Comparison of ENCODE assay signal across 21 cellular contexts in genomic region chr12:113727651-113728061, GRCh38.
A peak's percentile ranks its signal among the peaks of the same experiment; 100 is the strongest.
DNase-seq lines count a peak whose midpoint lies in the region; ATAC-seq and TF ChIP-seq lines count a peak whose summit lies in the region.
"Had no signal": no experiment of that assay in that cellular context is flagged by ENCODE, and none has a peak within 500 bp of the region (broad histone marks: within the 10 kb centered on the region; RNA-seq: fewer than 3 reads in every experiment).

No MANE protein-coding gene starts in this region.

- ATAC-seq in HG02938 (IDR thresholded peaks at IDR 0.05; ENCODE audit: unreplicated experiment): no peak
- no peak for ATAC-seq in natural killer cell
- ATAC-seq in left lobe of liver: no peak
- ATAC-seq: activated T-cell treated with anti-CD3 and anti-CD28 coated beads, Interleukin-2, amount 50 U/mL, for 72 hours; foreskin keratinocyte had no signal

- H3K4me1 Mint-ChIP-seq in natural killer cell: no peaks in the 10 kb centered on the region
- H3K4me1 Mint-ChIP-seq: activated naive CD8-positive, alpha-beta T cell treated with anti-CD3 and anti-CD28 coated beads, Interleukin-2, amount 10 ng/mL, durations not matched to agents 7 days and 5 days; central memory CD8-positive, alpha-beta T cell; naive B cell had no signal

- H3K9me3 Mint-ChIP-seq in natural killer cell: no peaks in the 10 kb centered on the region
- H3K9me3 Mint-ChIP-seq: activated naive CD8-positive, alpha-beta T cell treated with anti-CD3 and anti-CD28 coated beads, Interleukin-2, amount 10 ng/mL, durations not matched to agents 7 days and 5 days; activated T-cell treated with anti-CD3 and anti-CD28 coated beads, Interleukin-2, amount 50 U/mL, for 72 hours; central memory CD8-positive, alpha-beta T cell; stimulated activated naive CD8-positive, alpha-beta T cell treated with anti-CD3 and anti-CD28 coated beads, Interleukin-15, Interleukin-2, amounts not matched to agents 100 ng/mL and 50 ng/mL, for 24 hours had no signal

- H3K36me3 Mint-ChIP-seq in natural killer cell: no peaks in the 10 kb centered on the region
- H3K36me3 Mint-ChIP-seq: activated naive CD8-positive, alpha-beta T cell treated with anti-CD3 and anti-CD28 coated beads, Interleukin-2, amount 10 ng/mL, durations not matched to agents 7 days and 5 days had no signal

- TF ChIP-seq CTCF in AG10803 (conservative IDR thresholded peaks at IDR 0.05; ENCODE audit: low read length): no peak
- no peak for TF ChIP-seq CTCF in natural killer cell (IDR thresholded peaks at IDR 0.05)

- no peak overlapping the region for H3K4me3 Mint-ChIP-seq in natural killer cell
- H3K4me3 Mint-ChIP-seq: activated naive CD8-positive, alpha-beta T cell treated with anti-CD3 and anti-CD28 coated beads, Interleukin-2, amount 10 ng/mL, durations not matched to agents 7 days and 5 days; activated T-cell treated with anti-CD3 and anti-CD28 coated beads, Interleukin-2, amount 50 U/mL, for 72 hours; central memory CD8-positive, alpha-beta T cell; naive B cell; stimulated activated naive CD8-positive, alpha-beta T cell treated with anti-CD3 and anti-CD28 coated beads, Interleukin-15, Interleukin-2, amounts not matched to agents 100 ng/mL and 50 ng/mL, for 24 hours had no signal

- no peak overlapping the region for H3K27ac Mint-ChIP-seq in natural killer cell
- H3K27ac Mint-ChIP-seq: activated naive CD8-positive, alpha-beta T cell treated with anti-CD3 and anti-CD28 coated beads, Interleukin-2, amount 10 ng/mL, durations not matched to agents 7 days and 5 days; activated T-cell treated with anti-CD3 and anti-CD28 coated beads, Interleukin-2, amount 50 U/mL, for 72 hours; naive B cell; stimulated activated naive CD8-positive, alpha-beta T cell treated with anti-CD3 and anti-CD28 coated beads, Interleukin-15, Interleukin-2, amounts not matched to agents 100 ng/mL and 50 ng/mL, for 24 hours had no signal

- DNase-seq in AG10803 (ENCODE audit: low read depth) (peak; percentile 74), HK-2 (ENCODE audit: unreplicated experiment) (peak; percentile 7), SW480 (ENCODE audit: low spot score) (peak; percentile 22), islet precursor cell (peak; percentile 89), natural killer cell (no peak), posterior cingulate gyrus (no peak), left lobe of liver (ENCODE audit: low spot score) (no peak)
- DNase-seq: activated CD4-positive, alpha-beta T cell treated with anti-CD3 and anti-CD28 coated beads, Interleukin-2, amount 50 U/mL, for 4 hours; activated naive CD8-positive, alpha-beta T cell treated with anti-CD3 and anti-CD28 coated beads, Interleukin-2, amount 10 ng/mL, durations not matched to agents 7 days and 5 days; activated T-cell treated with anti-CD3 and anti-CD28 coated beads, Interleukin-2, amount 50 U/mL, for 72 hours; effector CD8-positive, alpha-beta T cell; KBM-7; naive B cell; NCI-H1105 treated with DMSO at 0.1 percent for 48 hours; SJCRH30 had no signal

- H3K27me3 Mint-ChIP-seq in natural killer cell (ENCODE audit: low read depth in 2 of 2): peaks cover 0 to 10% of the 10 kb centered on the region in 2 donors
- H3K27me3 Mint-ChIP-seq: activated naive CD8-positive, alpha-beta T cell treated with anti-CD3 and anti-CD28 coated beads, Interleukin-2, amount 10 ng/mL, durations not matched to agents 7 days and 5 days had no signal

- H3K4me3 ChIP-seq in AG10803 (ENCODE audit: low read length): no peak overlapping the region
- H3K4me3 ChIP-seq: BLaER1, prostate gland, SJCRH30 had no signal

- intact Hi-C loops in natural killer cell (cut with micrococcal nuclease): no loop called here
- intact Hi-C loops in posterior cingulate gyrus (cut with DNase I): no loop called here

Comparison
In these comparisons a context has a peak if more than half of its experiments do, and no peak if none do; other contexts are left out.
1. DNase-seq: peak in AG10803 (single experiment), HK-2 (single experiment), SW480 (single experiment) and islet precursor cell (single experiment); none in natural killer cell (single experiment), posterior cingulate gyrus (0 of 10) and left lobe of liver (single experiment).